ENCODE assay signal across 5 cellular contexts in genomic region chr16:2678206-2678965, GRCh38. TPM values are rescaled to one million over a fixed set of nuclear protein-coding genes. Genes with fewer than 3 reads are reported as not detected.
DNase-seq lines count a peak whose midpoint lies in the region; ATAC-seq, FAIRE-seq and TF ChIP-seq lines count a peak whose summit lies in the region.
"Not testable (repeated sequence)": the region's sequence is repeated elsewhere in the genome, so short reads cannot be mapped to it uniquely, and the experiment has no call there.

No MANE protein-coding gene starts in this region.

- peaks cover 27% of the 10 kb centered on the region; the same call in 1 of the 2 replicates for H4K20me1 ChIP-seq in BLaER1
- not testable (repeated sequence) for H4K20me1 ChIP-seq in endothelial cell of umbilical vein (replicated peaks; ENCODE audit: control insufficient read depth, extremely low read depth, insufficient read depth, low read length)

- intact Hi-C loops in endothelial cell of umbilical vein (cut with micrococcal nuclease): loop anchor here (10.0 kb wide), 1 partner anchor 74 kb away; no protein-coding TSS in a partner anchor
- intact Hi-C loops in psoas muscle (cut with DNase I): loop anchor here in 1 of 2 donors (10.0 kb wide), 1 partner anchor 186 kb away; no protein-coding TSS in a partner anchor
- intact Hi-C loops in gastrocnemius medialis (cut with DNase I; ENCODE audit: low total_unique reads): loop anchor here (10.0 kb wide), 2 partner anchors 144 to 186 kb away; partner anchors contain the start of genes CEMP1 and PDPK1

- H3K4me2 ChIP-seq in BLaER1: peak overlapping the region; percentile 71
- not testable (repeated sequence) for H3K4me2 ChIP-seq in endothelial cell of umbilical vein (ENCODE audit: insufficient read depth, low read length)

- peaks cover 28% of the 10 kb centered on the region for H3K36me3 Mint-ChIP-seq in activated T-cell treated with anti-CD3 and anti-CD28 coated beads, Interleukin-2, amount 50 U/mL, for 24 hours (ENCODE audit: low read depth)

- H3K27me3 Mint-ChIP-seq in activated T-cell treated with anti-CD3 and anti-CD28 coated beads, Interleukin-2, amount 50 U/mL, for 24 hours: not testable (repeated sequence)

- TF ChIP-seq CTCF in endothelial cell of umbilical vein (IDR thresholded peaks at IDR 0.05; ENCODE audit: extremely low read depth in 1 of 2, insufficient read depth in 1 of 2, low read depth in 1 of 2, low read length in 2 of 2); psoas muscle (IDR thresholded peaks at IDR 0.05); gastrocnemius medialis (IDR thresholded peaks at IDR 0.05 in 4 of 5, conservative IDR thresholded peaks at IDR 0.05 in 1 of 5): not testable (repeated sequence)

- not testable (repeated sequence) for H3K9me3 ChIP-seq in BLaER1; endothelial cell of umbilical vein (replicated peaks; ENCODE audit: control insufficient read depth, insufficient read depth, low read length); psoas muscle; gastrocnemius medialis

- peak; percentile 15 to 48 (median 32) for ATAC-seq in psoas muscle
- ATAC-seq in gastrocnemius medialis: peak; percentile 18 to 44

- H3K27ac ChIP-seq in BLaER1; endothelial cell of umbilical vein (ENCODE audit: insufficient read depth, low read depth, low read length): not testable (repeated sequence)
- H3K27ac ChIP-seq in psoas muscle (peak overlapping the region; percentile 83), gastrocnemius medialis (peak overlapping the region; percentile 79 to 87 (median 82))

- not testable (repeated sequence) for H2AFZ ChIP-seq in endothelial cell of umbilical vein (ENCODE audit: low read depth, low read length)

- H3K4me3 ChIP-seq in BLaER1; endothelial cell of umbilical vein (replicated peaks in 1 of 3; ENCODE audit: insufficient read depth in 1 of 3, low read depth in 1 of 3, low read length in 3 of 3); psoas muscle; gastrocnemius medialis: not testable (repeated sequence)

- dilution Hi-C loops in endothelial cell of umbilical vein (cut with MboI; ENCODE audit: extremely low pct_ligation_motif_present, low sequenced_read_pairs): not testable (repeated sequence)

- not testable (repeated sequence) for H3K9me1 ChIP-seq in endothelial cell of umbilical vein (replicated peaks; ENCODE audit: control insufficient read depth, extremely low read depth, insufficient read depth, low read length)

- H3K9me3 Mint-ChIP-seq in activated T-cell treated with anti-CD3 and anti-CD28 coated beads, Interleukin-2, amount 50 U/mL, for 24 hours: not testable (repeated sequence)

- not testable (repeated sequence) for H3K36me3 ChIP-seq in BLaER1; endothelial cell of umbilical vein (ENCODE audit: control insufficient read depth in 2 of 2, extremely low read depth in 1 of 2, insufficient read depth in 2 of 2, low read length in 2 of 2); psoas muscle (ENCODE audit: insufficient read depth in 1 of 2, low read depth in 1 of 2); gastrocnemius medialis

- H3K4me1 ChIP-seq in BLaER1 (peaks cover 79% of the 10 kb centered on the region), psoas muscle (peaks cover 11% of the 10 kb centered on the region), gastrocnemius medialis (peaks cover 21 to 23% of the 10 kb centered on the region in 2 donors)
- H3K4me1 ChIP-seq in endothelial cell of umbilical vein (ENCODE audit: control insufficient read depth, extremely low read depth, insufficient read depth, low read length): not testable (repeated sequence)

- not testable (repeated sequence) for H3K4me3 Mint-ChIP-seq in activated T-cell treated with anti-CD3 and anti-CD28 coated beads, Interleukin-2, amount 50 U/mL, for 24 hours

- not testable (repeated sequence) for DNase-seq in activated T-cell treated with anti-CD3 and anti-CD28 coated beads, Interleukin-2, amount 50 U/mL, for 24 hours; endothelial cell of umbilical vein (ENCODE audit: low read depth, low spot score); psoas muscle
- peak; percentile 38 to 84 for DNase-seq in gastrocnemius medialis

- WGBS in psoas muscle, 3 donors: 61 to 62% (median 61%) methylated on average over 14 to 17 of the region's 23 CpGs

- H3K79me2 ChIP-seq in endothelial cell of umbilical vein (ENCODE audit: control insufficient read depth, insufficient read depth, low read length): peaks cover 17% of the 10 kb centered on the region

- TF ChIP-seq POLR2A in endothelial cell of umbilical vein (IDR thresholded peaks at IDR 0.05; ENCODE audit: low read depth, low read length); gastrocnemius medialis (IDR thresholded peaks at IDR 0.05): not testable (repeated sequence)

- not testable (repeated sequence) for H3K9ac ChIP-seq in BLaER1; endothelial cell of umbilical vein (replicated peaks; ENCODE audit: extremely low read depth, insufficient read depth, low read length)

- CTCF ChIA-PET in endothelial cell of umbilical vein (lab: Charles Lee): not testable (repeated sequence)

- FAIRE-seq in endothelial cell of umbilical vein (lab: Jason Lieb, UNC): peak; percentile 78

- POLR2A ChIA-PET in endothelial cell of umbilical vein (lab: Charles Lee): not testable (repeated sequence)

- H3K4me1 Mint-ChIP-seq in activated T-cell treated with anti-CD3 and anti-CD28 coated beads, Interleukin-2, amount 50 U/mL, for 24 hours (ENCODE audit: low read depth): peaks cover 31% of the 10 kb centered on the region

- not testable (repeated sequence) for BruUV-seq in endothelial cell of umbilical vein (replicated peaks; lab: Mats Ljungman, UMichigan)

- in situ Hi-C loops in gastrocnemius medialis (cut with MboI; ENCODE audit: low sequenced_read_pairs in 4 of 4): not testable (repeated sequence)

- H3K27me3 ChIP-seq in BLaER1; endothelial cell of umbilical vein (ENCODE audit: control insufficient read depth in 2 of 2, insufficient read depth in 2 of 2, low read length in 2 of 2); psoas muscle (ENCODE audit: insufficient read depth in 3 of 3, low read length in 2 of 3); gastrocnemius medialis: not testable (repeated sequence)

- peak overlapping the region; percentile 14 for H3K27ac Mint-ChIP-seq in activated T-cell treated with anti-CD3 and anti-CD28 coated beads, Interleukin-2, amount 50 U/mL, for 24 hours

RNA-seq across cellular contexts. Expression of gene KCTD5, which starts 3.9 kb away (rescaled TPM):
- total RNA-seq in endothelial cell of umbilical vein: 30.8 and 32.2 TPM in 2 replicates
- polyA plus RNA-seq in endothelial cell of umbilical vein: 42.0 and 61.4 TPM in 2 replicates
- polyA plus RNA-seq in endothelial cell of umbilical vein (2011; cell fraction: cytosol; rRNA removed): 34.8 and 53.2 TPM in 2 replicates
- polyA plus RNA-seq in endothelial cell of umbilical vein (2011; cell fraction: nucleus; rRNA removed): 20.9 and 21.8 TPM in 2 replicates
- polyA plus RNA-seq in endothelial cell of umbilical vein (2012): 27.4 and 36.9 TPM in 2 replicates
- 19.9 and 20.8 TPM in 2 replicates for polyA minus RNA-seq in endothelial cell of umbilical vein
- polyA minus RNA-seq in endothelial cell of umbilical vein (2011; cell fraction: cytosol; rRNA and poly(A)+ RNA removed): 14.6 TPM
- 8.0 and 16.8 TPM in 2 replicates for polyA minus RNA-seq in endothelial cell of umbilical vein (2011; cell fraction: nucleus; rRNA and poly(A)+ RNA removed)
- total RNA-seq in psoas muscle: 10 to 100 TPM in 3 of 4 donors, 1 to 10 TPM in 1; 9.1 to 18.0 (median 16.7) TPM
- 10 to 100 TPM; 10.8 to 65.8 (median 24.1) TPM for polyA plus RNA-seq in psoas muscle
- total RNA-seq in gastrocnemius medialis: 10 to 100 TPM; 13.6 to 23.8 (median 14.7) TPM

RNA-seq across cellular contexts. Expression of gene PRSS27, which starts 41.6 kb away (rescaled TPM):
- 0.53 and 0.60 TPM in 2 replicates for total RNA-seq in endothelial cell of umbilical vein
- polyA plus RNA-seq in endothelial cell of umbilical vein: 0.33 and 0.53 TPM in 2 replicates
- polyA plus RNA-seq in endothelial cell of umbilical vein (2011; cell fraction: cytosol; rRNA removed): 0.10 and 0.39 TPM in 2 replicates
- polyA plus RNA-seq in endothelial cell of umbilical vein (2011; cell fraction: nucleus; rRNA removed): 0.66 and 0.74 TPM in 2 replicates
- 0.23 TPM in 1 of 2 replicates, not detected in the other for polyA plus RNA-seq in endothelial cell of umbilical vein (2012)
- 0.12 TPM in 1 of 2 replicates, not detected in the other for polyA minus RNA-seq in endothelial cell of umbilical vein
- polyA minus RNA-seq in endothelial cell of umbilical vein (2011; cell fraction: cytosol; rRNA and poly(A)+ RNA removed): 0.72 TPM
- 0.14 and 0.67 TPM in 2 replicates for polyA minus RNA-seq in endothelial cell of umbilical vein (2011; cell fraction: nucleus; rRNA and poly(A)+ RNA removed)
- total RNA-seq in psoas muscle: under 1 TPM in 2 of 4 donors, not detected in 2; 0.22 to 0.34 TPM
- under 1 TPM; 0.07 to 0.20 (median 0.08) TPM for polyA plus RNA-seq in psoas muscle
- total RNA-seq in gastrocnemius medialis: under 1 TPM in 2 of 4 donors, not detected in 2; 0.49 to 0.55 TPM
